Comparison of ENCODE assay signal across 5 cellular contexts in the genomic region with DNA sequence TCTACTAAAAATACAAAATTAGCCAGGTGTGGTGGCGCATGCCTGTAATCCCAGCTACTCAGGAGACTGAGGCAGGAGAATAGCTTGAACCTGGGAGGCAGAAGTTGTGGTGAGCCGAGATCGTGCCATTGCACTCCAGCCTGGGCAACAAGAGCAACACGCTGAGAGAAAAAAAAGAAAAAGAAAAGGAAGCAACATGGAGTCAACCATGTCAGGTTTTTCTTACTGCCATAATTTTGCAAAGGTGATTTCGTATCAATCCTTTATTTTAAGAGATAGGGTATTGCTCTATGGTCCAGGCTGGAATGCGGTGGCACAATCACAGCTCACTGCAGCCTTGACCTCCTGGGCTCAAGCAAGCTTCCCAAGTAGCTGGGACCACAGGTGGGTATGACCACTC. TPM values are rescaled to one million over a fixed set of nuclear protein-coding genes. Genes with fewer than 3 reads are reported as not detected.
DNase-seq lines count a peak whose midpoint lies in the region; ATAC-seq, FAIRE-seq and TF ChIP-seq lines count a peak whose summit lies in the region.
"Not testable (repeated sequence)": the region's sequence is repeated elsewhere in the genome, so short reads cannot be mapped to it uniquely, and the experiment has no call there.

No MANE protein-coding gene starts in this region.

- H3K27me3 Mint-ChIP-seq in chondrocyte (ENCODE audit: low read depth) = not testable (repeated sequence)

- H3K4me1 Mint-ChIP-seq in chondrocyte (ENCODE audit: low read depth) = peaks cover 10% of the 10 kb centered on the region

- 0 out of 2 replicates have a peak overlapping the region, but pooled peaks have one; percentile 61 for H2BK20ac ChIP-seq in H1 (ENCODE audit: low read length)

- H3K79me2 ChIP-seq in Karpas-422 (ENCODE audit: low read length) (peaks cover 17% of the 10 kb centered on the region), K562 (ENCODE audit: control insufficient read depth, insufficient read depth, low read length) (peaks cover 14% of the 10 kb centered on the region)
- not testable (repeated sequence) for H3K79me2 ChIP-seq in H1 (ENCODE audit: control insufficient read depth in 1 of 2, insufficient read depth in 2 of 2, low read length in 2 of 2)

- not testable (repeated sequence) for H2BK5ac ChIP-seq in H1 (ENCODE audit: low read depth, low read length)

- not testable (repeated sequence) for H3K23me2 ChIP-seq in H1 (ENCODE audit: low read depth, low read length)

- H3K36me3 Mint-ChIP-seq in chondrocyte (ENCODE audit: low read depth) = not testable (repeated sequence)

- TF ChIP-seq EP300 in K562 (IDR thresholded peaks at IDR 0.05; ENCODE audit: low read length); H1 (IDR thresholded peaks at IDR 0.05; ENCODE audit: borderline replicate concordance in 1 of 2, low read depth in 2 of 2, low read length in 2 of 2): not testable (repeated sequence)

- FAIRE-seq in K562 (lab: Jason Lieb, UNC); H1 (lab: Jason Lieb, UNC): not testable (repeated sequence)

- H3K23ac ChIP-seq in H1 (ENCODE audit: insufficient read length) = not testable (repeated sequence)

- H4K5ac ChIP-seq in H1 (ENCODE audit: insufficient read length, low read depth, low read length) = not testable (repeated sequence)

- not testable (repeated sequence) for DNase-seq in Karpas-422; K562 (ENCODE audit: extremely low read depth in 1 of 4, low spot score in 3 of 4); chondrocyte (ENCODE audit: low spot score); H1 (ENCODE audit: low read depth in 1 of 2, low spot score in 2 of 2)
- peak; percentile 0 for DNase-seq in posterior vena cava (ENCODE audit: low spot score)

- H2BK12ac ChIP-seq in H1 (ENCODE audit: low read depth, low read length) = not testable (repeated sequence)

- H3K4me1 ChIP-seq in Karpas-422 (ENCODE audit: low read length) (peaks cover 36% of the 10 kb centered on the region), K562 (replicated peaks in 1 of 2; ENCODE audit: control insufficient read depth in 2 of 2, insufficient read depth in 2 of 2, low read length in 2 of 2) (peaks cover 32 to 64% of the 10 kb centered on the region in 2 experiments), H1 (replicated peaks in 1 of 4; ENCODE audit: control insufficient read depth in 3 of 4, insufficient read depth in 4 of 4, low read length in 3 of 4) (peaks cover 0 to 12% (median 6%) of the 10 kb centered on the region in 4 experiments; a peak in 4 of 7 replicates)

- intact Hi-C loops in K562 (cut with micrococcal nuclease); posterior vena cava (cut with DNase I): not testable (repeated sequence)

- H3K9me3 Mint-ChIP-seq in chondrocyte (ENCODE audit: low read depth) = not testable (repeated sequence)

- H3K79me1 ChIP-seq in H1 (ENCODE audit: low read depth, low read length) = not testable (repeated sequence)

- H2AFZ ChIP-seq in Karpas-422 (ENCODE audit: low read length); K562 (ENCODE audit: low read depth, low read length); H1 (ENCODE audit: low read length): not testable (repeated sequence)

- 72% methylated on average over 5 of the region's 6 CpGs for WGBS in K562 (ENCODE audit: insufficient coverage, low coverage, missing lambda C conversion rate)
- WGBS in H1 (ENCODE audit: extremely low coverage in 1 of 2, insufficient coverage in 1 of 2, insufficient read length in 1 of 2, insufficient replicate concordance in 2 of 2, low coverage in 1 of 2, low lambda C conversion rate in 2 of 2, missing lambda C conversion rate in 1 of 2), 2 experiments = 92% methylated on average over 5 of the region's 6 CpGs; no CpG with 5 or more reads in 1 of the 2 experiments

- not testable (repeated sequence) for H3K9me3 ChIP-seq in Karpas-422 (ENCODE audit: low read length); K562 (replicated peaks; ENCODE audit: control insufficient read depth, insufficient read depth, low read depth, low read length); H1 (ENCODE audit: insufficient read depth in 2 of 2, low read depth in 1 of 2, low read length in 1 of 2)

- not testable (repeated sequence) for H3K4me3 ChIP-seq in Karpas-422 (ENCODE audit: low read length); K562; H1 (ENCODE audit: extremely low read depth in 1 of 4, insufficient read depth in 2 of 4, low read depth in 3 of 4, low read length in 4 of 4)

- not testable (repeated sequence) for TF ChIP-seq POLR2A in K562 (conservative IDR thresholded peaks at IDR 0.05); H1 (IDR thresholded peaks at IDR 0.05; ENCODE audit: control extremely low read depth in 1 of 2, low read depth in 2 of 2, low read length in 2 of 2)

- H3K4me3 Mint-ChIP-seq in chondrocyte (ENCODE audit: unreplicated experiment) = not testable (repeated sequence)

- H4K8ac ChIP-seq in H1 (ENCODE audit: extremely low read depth, insufficient read depth, low read length) = not testable (repeated sequence)

- in situ Hi-C loops in K562 (cut with MboI) = not testable (repeated sequence)

- TF ChIP-seq RAD21 in K562 (CRISPR knock-in tag; conservative IDR thresholded peaks at IDR 0.05 in 1 of 2, IDR thresholded peaks at IDR 0.05 in 1 of 2); H1 (IDR thresholded peaks at IDR 0.05 in 1 of 2, conservative IDR thresholded peaks at IDR 0.05 in 1 of 2; ENCODE audit: low read depth in 2 of 2, low read length in 2 of 2): not testable (repeated sequence)

- POLR2A ChIA-PET in K562 (lab: Yijun Ruan, JAX) (interaction anchor here (0.7 to 1.5 kb wide), 5 partner anchors 9 to 71 kb away, joined by 3 to 8 read pairs (median 3); no protein-coding TSS in a partner anchor), H1 (lab: Charles Lee; ENCODE audit: partially characterized antibody) (interaction anchor here (0.9 to 1.9 kb wide), 5 partner anchors 9 to 24 kb away, joined by 3 to 7 read pairs (median 4); no protein-coding TSS in a partner anchor)

- H3K36me3 ChIP-seq in Karpas-422 (ENCODE audit: insufficient read depth, low read length); K562 (ENCODE audit: control insufficient read depth, insufficient read depth, low read length); H1 (ENCODE audit: control insufficient read depth in 2 of 4, insufficient read depth in 4 of 4, low read length in 3 of 4): not testable (repeated sequence)

- not testable (repeated sequence) for BruUV-seq in K562 (replicated peaks; lab: Mats Ljungman, UMichigan)

- not testable (repeated sequence) for H3K27me3 ChIP-seq in Karpas-422 (ENCODE audit: low read length); K562 (ENCODE audit: control insufficient read depth in 2 of 2, insufficient read depth in 2 of 2, low read length in 2 of 2); H1 (replicated peaks in 1 of 4; ENCODE audit: control insufficient read depth in 3 of 4, extremely low read depth in 1 of 4, insufficient read depth in 3 of 4, low read length in 3 of 4)

- H4K20me1 ChIP-seq in Karpas-422 (ENCODE audit: insufficient read depth, low read depth, low read length); K562 (replicated peaks; ENCODE audit: control insufficient read depth, insufficient read depth, low read length); H1 (replicated peaks in 1 of 2; ENCODE audit: control insufficient read depth in 1 of 2, insufficient read depth in 2 of 2, low read length in 2 of 2): not testable (repeated sequence)

- H4K91ac ChIP-seq in H1 (replicated peaks; ENCODE audit: insufficient read length, low read length) = peak overlapping the region; percentile 54

- H3K27ac Mint-ChIP-seq in chondrocyte (ENCODE audit: unreplicated experiment) = peak overlapping the region; percentile 12

- H3K14ac ChIP-seq in H1 (ENCODE audit: insufficient read length) = not testable (repeated sequence)

- H2BK15ac ChIP-seq in H1 (ENCODE audit: low read length) = not testable (repeated sequence)

- CTCF ChIA-PET in K562 (lab: Yijun Ruan, JAX; ENCODE audit: low intra/inter-chr PET ratio) = interaction anchor here (0.6 kb wide), 1 partner anchor 629 kb away, joined by 3 read pairs; no protein-coding TSS in a partner anchor
- CTCF ChIA-PET in H1 (lab: Charles Lee; ENCODE audit: partially characterized antibody) = interaction anchor here (0.6 to 1.6 kb wide), 4 partner anchors 32 to 204 kb away, joined by 3 to 10 read pairs (median 4); no protein-coding TSS in a partner anchor

- H3K9me1 ChIP-seq in K562 (ENCODE audit: control insufficient read depth, insufficient read depth, low read length) = not testable (repeated sequence)

- H3K4ac ChIP-seq in H1 (replicated peaks; ENCODE audit: insufficient read length, low read depth, low read length) = not testable (repeated sequence)

- H3K9ac ChIP-seq in Karpas-422 (ENCODE audit: low read length); K562 (ENCODE audit: insufficient read depth in 1 of 2, low read depth in 2 of 2, low read length in 2 of 2); H1 (replicated peaks in 1 of 4; ENCODE audit: extremely low read depth in 1 of 4, low read depth in 3 of 4, low read length in 3 of 4): not testable (repeated sequence)

- not testable (repeated sequence) for H3K18ac ChIP-seq in H1 (ENCODE audit: extremely low read depth, low read length)

- TF ChIP-seq CTCF in K562 (IDR thresholded peaks at IDR 0.05 in 2 of 3, conservative IDR thresholded peaks at IDR 0.05 in 1 of 3; ENCODE audit: insufficient read depth in 2 of 3, low read depth in 1 of 3, low read length in 3 of 3); chondrocyte (IDR thresholded peaks at IDR 0.05); H1 (IDR thresholded peaks at IDR 0.05; ENCODE audit: control extremely low read depth in 1 of 3, insufficient read depth in 1 of 3, low read depth in 1 of 3, low read length in 3 of 3): not testable (repeated sequence)

- H3K4me2 ChIP-seq in Karpas-422 (ENCODE audit: low read depth, low read length, poor library complexity, severe bottlenecking); H1 (ENCODE audit: insufficient read depth in 1 of 2, low read depth in 2 of 2, low read length in 2 of 2): not testable (repeated sequence)
- H3K4me2 ChIP-seq in K562 (ENCODE audit: insufficient read depth, low read length) = peak overlapping the region; percentile 16; the same call in 1 of the 2 replicates

- not testable (repeated sequence) for H2AK5ac ChIP-seq in H1 (ENCODE audit: low read depth, low read length)

- peak overlapping the region; percentile 95 for H2BK120ac ChIP-seq in H1 (replicated peaks; ENCODE audit: low read depth, low read length)

- peak overlapping the region; percentile 68 for H3K27ac ChIP-seq in Karpas-422 (ENCODE audit: low read length)
- not testable (repeated sequence) for H3K27ac ChIP-seq in K562 (ENCODE audit: extremely low read depth, low read depth, low read length); H1 (ENCODE audit: low read depth, low read length)

- H3K56ac ChIP-seq in H1 (replicated peaks; ENCODE audit: insufficient read length, low read depth, low read length) = not testable (repeated sequence)

- H3K9me2 ChIP-seq in Karpas-422 (replicated peaks; ENCODE audit: insufficient read depth, low read length) = not testable (repeated sequence)

- not testable (repeated sequence) for ATAC-seq in K562

RNA-seq across cellular contexts. Expression of gene SCAP, which starts 4.5 kb away (rescaled TPM):
- total RNA-seq in Karpas-422 (2014; rRNA removed; shearing (Covaris generic); ENCODE audit: low replicate concordance) = 109 and 139 TPM in 2 replicates
- 248 and 515 TPM in 2 replicates for total RNA-seq in K562 (2011; cell fraction: chromatin; rRNA removed; ENCODE audit: low replicate concordance)
- 301 and 313 TPM in 2 replicates for total RNA-seq in K562 (2011; cell fraction: nucleolus; rRNA removed)
- 253 and 254 TPM in 2 replicates for total RNA-seq in K562 (2011; cell fraction: nucleoplasm; rRNA removed)
- total RNA-seq in K562 (2014; rRNA removed) (60.7 and 87.6 TPM in 2 replicates), K562 (2014; rRNA removed; fragmentation: Illumina TruSeq; extraction: Trizol) (29.7 and 37.8 TPM in 2 replicates), K562 (2015; rRNA removed; fragmentation: Illumina TruSeq; extraction: Trizol) (34.6 and 36.5 TPM in 2 replicates), K562 (2021) (97.1 and 104 TPM in 2 replicates), chondrocyte (47.3 to 79.8 TPM (median 49.7 TPM) in 3 replicates), posterior vena cava (10 to 100 TPM; 49.8 to 50.8 TPM)
- polyA plus RNA-seq in K562 (2011; rRNA removed) (31.3 and 55.8 TPM in 2 replicates), K562 (2014; fragmentation: Illumina TruSeq; extraction: Trizol) (48.2 and 61.1 TPM in 2 replicates), K562 (2014; fragmentation: Nextera tagmentation; extraction: Ambion mirVana) (1 to 10 TPM; 2.6 to 3.2 TPM), K562 (2014; rRNA removed) (43.7 and 47.9 TPM in 2 replicates), H1 (2011; rRNA removed) (74.0 and 103 TPM in 2 replicates)
- 39.6 and 62.6 TPM in 2 replicates for polyA plus RNA-seq in K562 (2011; cell fraction: cytosol; rRNA removed)
- 124 and 159 TPM in 2 replicates for polyA plus RNA-seq in K562 (2011; cell fraction: nucleus; rRNA removed)
- polyA plus RNA-seq in K562 (2012) = 68.9 and 85.0 TPM in 2 replicates
- polyA minus RNA-seq in K562 (2011; rRNA and poly(A)+ RNA removed) = 74.0 and 80.8 TPM in 2 replicates
- 83.2 and 91.7 TPM in 2 replicates for polyA minus RNA-seq in K562 (2011; cell fraction: cytosol; rRNA and poly(A)+ RNA removed)
- 53.2 and 90.0 TPM in 2 replicates for polyA minus RNA-seq in K562 (2011; cell fraction: nucleus; rRNA and poly(A)+ RNA removed)
- total RNA-seq in H1 (2021; fragmentation: NEBNext Ultra II Directional; extraction: Animal tissue kit (Norgen Biotek cat#: 25700)) = 110 and 114 TPM in 2 replicates
- polyA plus RNA-seq in H1 (2011; cell fraction: cytosol; rRNA removed) = 54.6 TPM
- 199 TPM for polyA plus RNA-seq in H1 (2011; cell fraction: nucleus; rRNA removed)
- 90.9 to 110 TPM (median 102 TPM) in 4 replicates for polyA plus RNA-seq in H1 (2012, experiment 1 of 2)
- 93.2 TPM for polyA plus RNA-seq in H1 (2012, experiment 2 of 2)
- 90.5 TPM for polyA plus RNA-seq in H1 (2013, experiment 1 of 2)
- 93.1 TPM for polyA plus RNA-seq in H1 (2013, experiment 2 of 2)
- 153 and 157 TPM in 2 replicates for polyA minus RNA-seq in H1 (2011; rRNA and poly(A)+ RNA removed)
- polyA minus RNA-seq in H1 (2011; cell fraction: cytosol; rRNA and poly(A)+ RNA removed) = 108 TPM
- 97.7 TPM for polyA minus RNA-seq in H1 (2011; cell fraction: nucleus; rRNA and poly(A)+ RNA removed)

RNA-seq across cellular contexts. Expression of gene ELP6, which starts 33.2 kb away (rescaled TPM):
- total RNA-seq in Karpas-422 (2014; rRNA removed; shearing (Covaris generic); ENCODE audit: low replicate concordance) = 60.4 and 61.7 TPM in 2 replicates
- total RNA-seq in K562 (2011; cell fraction: chromatin; rRNA removed; ENCODE audit: low replicate concordance) = 150 and 300 TPM in 2 replicates
- 278 and 303 TPM in 2 replicates for total RNA-seq in K562 (2011; cell fraction: nucleolus; rRNA removed)
- 246 and 254 TPM in 2 replicates for total RNA-seq in K562 (2011; cell fraction: nucleoplasm; rRNA removed)
- total RNA-seq in K562 (2014; rRNA removed) (76.9 and 81.2 TPM in 2 replicates), K562 (2014; rRNA removed; fragmentation: Illumina TruSeq; extraction: Trizol) (70.8 and 83.3 TPM in 2 replicates), K562 (2015; rRNA removed; fragmentation: Illumina TruSeq; extraction: Trizol) (79.4 and 82.9 TPM in 2 replicates), K562 (2021) (76.9 and 77.0 TPM in 2 replicates), chondrocyte (28.8 to 42.9 TPM (median 30.2 TPM) in 3 replicates), posterior vena cava (10 to 100 TPM; 15.1 to 20.5 TPM)
- polyA plus RNA-seq in K562 (2011; rRNA removed) (166 and 198 TPM in 2 replicates), K562 (2014; fragmentation: Illumina TruSeq; extraction: Trizol) (77.7 and 80.1 TPM in 2 replicates), K562 (2014; fragmentation: Nextera tagmentation; extraction: Ambion mirVana) (100 to 1,000 TPM in 1 of 2 experiments, 10 to 100 TPM in 1; 86.1 to 136 TPM), K562 (2014; rRNA removed) (104 and 123 TPM in 2 replicates), H1 (2011; rRNA removed) (78.5 and 78.7 TPM in 2 replicates)
- 146 and 171 TPM in 2 replicates for polyA plus RNA-seq in K562 (2011; cell fraction: cytosol; rRNA removed)
- 119 and 128 TPM in 2 replicates for polyA plus RNA-seq in K562 (2011; cell fraction: nucleus; rRNA removed)
- polyA plus RNA-seq in K562 (2012) = 60.3 and 72.1 TPM in 2 replicates
- 111 and 112 TPM in 2 replicates for polyA minus RNA-seq in K562 (2011; rRNA and poly(A)+ RNA removed)
- 39.2 and 49.7 TPM in 2 replicates for polyA minus RNA-seq in K562 (2011; cell fraction: cytosol; rRNA and poly(A)+ RNA removed)
- 104 and 153 TPM in 2 replicates for polyA minus RNA-seq in K562 (2011; cell fraction: nucleus; rRNA and poly(A)+ RNA removed)
- total RNA-seq in H1 (2021; fragmentation: NEBNext Ultra II Directional; extraction: Animal tissue kit (Norgen Biotek cat#: 25700)) = 49.6 and 51.1 TPM in 2 replicates
- polyA plus RNA-seq in H1 (2011; cell fraction: cytosol; rRNA removed) = 108 TPM
- 65.9 TPM for polyA plus RNA-seq in H1 (2011; cell fraction: nucleus; rRNA removed)
- 45.7 to 73.3 TPM (median 64.5 TPM) in 4 replicates for polyA plus RNA-seq in H1 (2012, experiment 1 of 2)
- polyA plus RNA-seq in H1 (2012, experiment 2 of 2) = 58.5 TPM
- 33.6 TPM for polyA plus RNA-seq in H1 (2013, experiment 1 of 2)
- polyA plus RNA-seq in H1 (2013, experiment 2 of 2) = 35.0 TPM
- 78.1 and 89.9 TPM in 2 replicates for polyA minus RNA-seq in H1 (2011; rRNA and poly(A)+ RNA removed)
- 33.2 TPM for polyA minus RNA-seq in H1 (2011; cell fraction: cytosol; rRNA and poly(A)+ RNA removed)
- polyA minus RNA-seq in H1 (2011; cell fraction: nucleus; rRNA and poly(A)+ RNA removed) = 71.8 TPM
